In the genomic region with DNA sequence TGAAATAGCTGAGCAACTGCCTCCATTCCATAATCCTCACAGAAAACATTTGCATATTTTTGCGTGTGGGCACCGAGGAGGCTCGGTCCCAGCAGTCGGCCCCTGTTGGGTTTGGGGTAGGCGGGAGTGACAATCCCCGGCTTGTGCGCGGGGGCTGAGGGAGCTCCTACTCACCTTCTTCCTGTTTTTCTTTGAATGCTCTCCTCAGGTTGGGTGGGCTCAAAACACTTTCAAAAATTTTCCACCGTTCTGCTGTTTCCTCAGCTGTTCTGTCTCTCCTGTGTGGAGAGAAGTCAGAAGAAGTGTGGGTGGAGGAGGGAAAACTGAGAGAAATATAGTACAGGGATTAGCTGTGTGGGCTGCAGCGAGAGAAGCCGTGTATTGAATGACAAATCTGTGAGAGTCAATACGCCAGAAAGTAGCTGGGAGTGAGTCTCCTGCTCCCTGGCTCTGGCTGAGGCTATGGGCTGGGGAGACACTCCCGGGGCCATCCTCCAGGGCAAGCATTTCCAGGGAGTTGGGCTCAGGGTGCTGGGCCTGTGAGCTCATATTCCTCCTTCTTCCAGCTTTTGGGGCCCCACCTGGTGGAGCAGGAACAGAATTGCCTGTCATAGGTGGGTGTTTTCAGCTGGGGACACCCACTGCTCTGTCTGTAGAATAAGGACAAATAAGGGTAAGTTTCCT, we compare ENCODE assay signal across 9 cellular contexts.
DNase-seq lines count a peak whose midpoint lies in the region; ATAC-seq and TF ChIP-seq lines count a peak whose summit lies in the region.
"Had no signal": no experiment of that assay in that cellular context is flagged by ENCODE, and none has a peak within 500 bp of the region (broad histone marks: within the 10 kb centered on the region; RNA-seq: fewer than 3 reads in every experiment).

No MANE protein-coding gene starts in this region.

- peak; percentile 2 for DNase-seq in NCI-H2227 (lab: John Stamatoyannopoulos, UW; ENCODE audit: unreplicated experiment)
- no peak for DNase-seq in NCI-H2227 treated with DMSO at 0.1 percent for 48 hours (lab: John Stamatoyannopoulos, UW)
- peak; percentile 9 for DNase-seq in LoVo (ENCODE audit: low spot score)
- DNase-seq in cardiac fibroblast (ENCODE audit: low read depth in 2 of 2): peak; percentile 8 to 26
- DNase-seq in occipital lobe (lab: John Stamatoyannopoulos, UW): peak; percentile 79
- no peak for DNase-seq in UCSD-AML1 (lab: John Stamatoyannopoulos, UW; ENCODE audit: unreplicated experiment)
- no peak for DNase-seq in SHP77 treated with DMSO at 0.1 percent for 48 hours (lab: John Stamatoyannopoulos, UW)

- H3K4me3 ChIP-seq in cardiac fibroblast (replicated peaks in 1 of 2; ENCODE audit: low read depth in 2 of 2, low read length in 2 of 2): no peak overlapping the region
- H3K4me3 ChIP-seq: BLaER1 treated with 17β-estradiol and CSF1 and Interleukin-3, amounts not matched to agents 10 nM and 100 nM had no signal

- ATAC-seq in HG03565 (IDR thresholded peaks at IDR 0.05; ENCODE audit: unreplicated experiment): no peak

- TF ChIP-seq CTCF in cardiac fibroblast (IDR thresholded peaks at IDR 0.05; ENCODE audit: low read depth, low read length): peak; percentile 25

Comparison
In these comparisons a context has a peak if more than half of its experiments do, and no peak if none do; other contexts are left out.
1. DNase-seq: peak in NCI-H2227 (single experiment), LoVo (single experiment), cardiac fibroblast (2 of 2) and occipital lobe (single experiment); none in NCI-H2227 treated with DMSO at 0.1 percent for 48 hours (single experiment), UCSD-AML1 (single experiment) and SHP77 treated with DMSO at 0.1 percent for 48 hours (single experiment).